ENCODE assay signal across 19 cellular contexts in genomic region chr17:74475189-74475588, GRCh38. TPM values are rescaled to one million over a fixed set of nuclear protein-coding genes. Genes with fewer than 3 reads are reported as not detected.
A peak's percentile ranks its signal among the peaks of the same experiment; 100 is the strongest.
DNase-seq lines count a peak whose midpoint lies in the region; ATAC-seq, FAIRE-seq and TF ChIP-seq lines count a peak whose summit lies in the region.
"Had no signal": no experiment of that assay in that cellular context is flagged by ENCODE, and none has a peak within 500 bp of the region (broad histone marks: within the 10 kb centered on the region; RNA-seq: fewer than 3 reads in every experiment).

No MANE protein-coding gene starts in this region.

- TF ChIP-seq POLR2A in HepG2 (IDR thresholded peaks at IDR 0.05; ENCODE audit: insufficient read depth in 1 of 2, low read depth in 2 of 2, low read length in 2 of 2) (no peak), right lobe of liver (IDR thresholded peaks at IDR 0.05) (no peak), erythroblast (IDR thresholded peaks at IDR 0.05; ENCODE audit: low read length) (no peak)

- no peak for TF ChIP-seq RAD21 in HepG2 (CRISPR knock-in tag; IDR thresholded peaks at IDR 0.05)

- H3K27me3 ChIP-seq in HepG2 (ENCODE audit: control insufficient read depth in 1 of 2, insufficient read depth in 2 of 2, low read length in 2 of 2) (peaks cover 0 to 34% of the 10 kb centered on the region in 2 experiments; a peak in 3 of 5 replicates), right lobe of liver (no peaks in the 10 kb centered on the region)
- H3K27me3 ChIP-seq: BLaER1 treated with 17β-estradiol and CSF1 and Interleukin-3, amounts not matched to agents 10 nM and 100 nM had no signal

- peak overlapping the region; percentile 22 to 43 for H3K27ac Mint-ChIP-seq in T-cell
- H3K27ac Mint-ChIP-seq in effector memory CD8-positive, alpha-beta T cell = peak overlapping the region in 1 of 2 donors; percentile 93
- peak overlapping the region; percentile 37 for H3K27ac Mint-ChIP-seq in stimulated activated effector memory CD8-positive, alpha-beta T cell treated with anti-CD3 and anti-CD28 coated beads, Interleukin-12 subunit alpha, Interleukin-12 subunit beta, amount 100 ng/mL, for 72 hours
- H3K27ac Mint-ChIP-seq: B cell had no signal

- H3K9me3 ChIP-seq in HepG2 (ENCODE audit: low read length) = peaks cover 8% of the 10 kb centered on the region
- H3K9me3 ChIP-seq in right lobe of liver = no peaks in the 10 kb centered on the region

- POLR2A ChIA-PET in HepG2 (lab: Yijun Ruan, JAX) (no interaction called here), T-cell (lab: Charles Lee) (interaction anchor here in 1 of 2 donors (0.8 kb wide), 1 partner anchor 66 kb away, joined by 5 read pairs; no protein-coding TSS in a partner anchor)

- H3K9ac ChIP-seq in HepG2 (ENCODE audit: insufficient read depth, low read depth, low read length) = no peak overlapping the region

- H3K4me1 Mint-ChIP-seq in T-cell = peaks cover 65 to 82% (median 70%) of the 10 kb centered on the region in 3 donors
- H3K4me1 Mint-ChIP-seq in effector memory CD8-positive, alpha-beta T cell (ENCODE audit: low read depth in 2 of 2) = peaks cover 77 to 84% of the 10 kb centered on the region in 2 donors
- peaks cover 91% of the 10 kb centered on the region for H3K4me1 Mint-ChIP-seq in stimulated activated effector memory CD8-positive, alpha-beta T cell treated with anti-CD3 and anti-CD28 coated beads, Interleukin-12 subunit alpha, Interleukin-12 subunit beta, amount 100 ng/mL, for 72 hours

- H3K9me3 Mint-ChIP-seq in T-cell = peaks cover 0 to 8% (median 5%) of the 10 kb centered on the region in 3 donors
- H3K9me3 Mint-ChIP-seq in effector memory CD8-positive, alpha-beta T cell = no peaks in the 10 kb centered on the region
- peaks cover 4% of the 10 kb centered on the region for H3K9me3 Mint-ChIP-seq in stimulated activated effector memory CD8-positive, alpha-beta T cell treated with anti-CD3 and anti-CD28 coated beads, Interleukin-12 subunit alpha, Interleukin-12 subunit beta, amount 100 ng/mL, for 72 hours

- H3K27ac ChIP-seq in HepG2 (ENCODE audit: extremely low read length, insufficient read depth, low read length) = no peak overlapping the region
- H3K27ac ChIP-seq in right lobe of liver = no peak overlapping the region
- H3K27ac ChIP-seq: BLaER1 treated with 17β-estradiol and CSF1 and Interleukin-3, amounts not matched to agents 10 nM and 100 nM had no signal

- no peak for FAIRE-seq in HepG2 (lab: Jason Lieb, UNC)
- FAIRE-seq: GM12892, H1 had no signal

- peaks cover 54% of the 10 kb centered on the region for H3K36me3 Mint-ChIP-seq in T-cell
- peaks cover 75% of the 10 kb centered on the region for H3K36me3 Mint-ChIP-seq in effector memory CD8-positive, alpha-beta T cell (ENCODE audit: insufficient read depth)
- H3K36me3 Mint-ChIP-seq in stimulated activated effector memory CD8-positive, alpha-beta T cell treated with anti-CD3 and anti-CD28 coated beads, Interleukin-12 subunit alpha, Interleukin-12 subunit beta, amount 100 ng/mL, for 72 hours = peaks cover 64% of the 10 kb centered on the region

- TF ChIP-seq EP300 in HepG2 (IDR thresholded peaks at IDR 0.05; ENCODE audit: low read depth in 2 of 2, low read length in 2 of 2) = no peak
- no peak for TF ChIP-seq EP300 in HepG2 (CRISPR knock-in tag; IDR thresholded peaks at IDR 0.05; ENCODE audit: borderline replicate concordance)

- H2AFZ ChIP-seq in HepG2 (ENCODE audit: low read length) = no peak overlapping the region

- H3K79me2 ChIP-seq in HepG2 (ENCODE audit: insufficient read depth, low read length) = no peaks in the 10 kb centered on the region

- peak overlapping the region in 1 of 3 donors; percentile 72 for H3K4me3 Mint-ChIP-seq in T-cell
- H3K4me3 Mint-ChIP-seq in effector memory CD8-positive, alpha-beta T cell = peak overlapping the region; percentile 78 to 79
- no peak overlapping the region for H3K4me3 Mint-ChIP-seq in stimulated activated effector memory CD8-positive, alpha-beta T cell treated with anti-CD3 and anti-CD28 coated beads, Interleukin-12 subunit alpha, Interleukin-12 subunit beta, amount 100 ng/mL, for 72 hours
- H3K4me3 Mint-ChIP-seq: B cell, H9 had no signal

- intact Hi-C loops in HepG2 (cut with micrococcal nuclease; ENCODE audit: unreplicated experiment) = no loop called here
- intact Hi-C loops in right lobe of liver (cut with DNase I) = no loop called here

- TF ChIP-seq CTCF in HepG2 (CRISPR knock-in tag; IDR thresholded peaks at IDR 0.05) = no peak
- no peak for TF ChIP-seq CTCF in right lobe of liver (IDR thresholded peaks at IDR 0.05)

- no peaks in the 10 kb centered on the region for H3K4me1 ChIP-seq in HepG2 (ENCODE audit: insufficient read depth, low read length)
- H3K4me1 ChIP-seq in right lobe of liver = peaks cover 0 to 3% (median 0%) of the 10 kb centered on the region in 4 donors

- no peak overlapping the region for H3K4me2 ChIP-seq in HepG2 (ENCODE audit: low read depth, low read length)

- CTCF ChIA-PET in HepG2 (lab: Yijun Ruan, JAX; ENCODE audit: low intra/inter-chr PET ratio, low total read pairs) = no interaction called here
- CTCF ChIA-PET in T-cell (lab: Charles Lee) = no interaction called here

- ATAC-seq in HepG2 (no peak), right lobe of liver (no peak), T-cell (replicated peaks in 1 of 4) (no peak)
- no peak for ATAC-seq in effector memory CD8-positive, alpha-beta T cell (replicated peaks)
- no peak for ATAC-seq in stimulated activated effector memory CD8-positive, alpha-beta T cell treated with anti-CD3 and anti-CD28 coated beads, Interleukin-12 subunit alpha, Interleukin-12 subunit beta, amount 100 ng/mL, for 72 hours

- no TSS peak for BruUV-seq in HepG2 (replicated peaks; lab: Mats Ljungman, UMichigan)

- no peaks in the 10 kb centered on the region for H3K27me3 Mint-ChIP-seq in T-cell
- no peaks in the 10 kb centered on the region for H3K27me3 Mint-ChIP-seq in effector memory CD8-positive, alpha-beta T cell

- DNase-seq in HepG2 (ENCODE audit: low spot score) (no peak), right lobe of liver (no peak), T-cell (no peak), erythroblast (lab: John Stamatoyannopoulos, UW) (no peak), NCI-H2196 (lab: John Stamatoyannopoulos, UW; ENCODE audit: unreplicated experiment) (no peak)
- no peak for DNase-seq in effector memory CD8-positive, alpha-beta T cell
- DNase-seq in stimulated activated effector memory CD8-positive, alpha-beta T cell treated with anti-CD3 and anti-CD28 coated beads, Interleukin-12 subunit alpha, Interleukin-12 subunit beta, amount 100 ng/mL, for 72 hours (ENCODE audit: low spot score in 2 of 2) = no peak
- DNase-seq in activated CD4-positive, alpha-beta T cell treated with anti-CD3 and anti-CD28 coated beads for 48 hours = no peak
- DNase-seq: 8988T, DMS153, DMS79, GDM1, H9 had no signal

- in situ Hi-C loops in HepG2 (cut with HindIII; ENCODE audit: extremely low pct_ligation_motif_present, low pct_unique_long_range_greater_than_20kb) = no loop called here

- no peaks in the 10 kb centered on the region for H3K36me3 ChIP-seq in HepG2 (replicated peaks in 1 of 2; ENCODE audit: control insufficient read depth in 1 of 2, insufficient read depth in 2 of 2, low read length in 2 of 2)
- no peaks in the 10 kb centered on the region for H3K36me3 ChIP-seq in right lobe of liver

- whole genome bisulfite sequencing in HepG2 (ENCODE audit: low lambda C conversion rate) = 15% methylated on average over 4 of the region's 4 CpGs
- WGBS in right lobe of liver (ENCODE audit: insufficient coverage, low coverage, low lambda C conversion rate, missing lambda C conversion rate) = 93% methylated on average over 3 of the region's 4 CpGs

- no peaks in the 10 kb centered on the region for H4K20me1 ChIP-seq in HepG2 (ENCODE audit: insufficient read depth, low read length)

- H3K4me3 ChIP-seq in HepG2 (replicated peaks in 1 of 3; ENCODE audit: insufficient read depth in 1 of 3, low read depth in 2 of 3, low read length in 3 of 3) (no peak overlapping the region), right lobe of liver (no peak overlapping the region)

RNA-seq across cellular contexts. Expression of gene CD300A, which starts 8.8 kb away (rescaled TPM):
- total RNA-seq in HepG2 (2016; rRNA removed; fragmentation: Illumina TruSeq; extraction: Trizol) (not detected in 2 replicates), right lobe of liver (10 to 100 TPM in 1 of 6 experiments, 1 to 10 TPM in 5; 4.8 to 16.6 (median 6.6) TPM), T-cell (10 to 100 TPM in 4 of 5 donors, 1 to 10 TPM in 1; 9.2 to 18.8 (median 12.5) TPM)
- total RNA-seq in HepG2 (2016; cell fraction: cytosol; rRNA removed; fragmentation: Illumina TruSeq; extraction: Trizol; ENCODE audit: low read depth) = not detected in 2 replicates
- not detected in 2 replicates for total RNA-seq in HepG2 (2016; cell fraction: insoluble cytoplasmic fraction; rRNA removed; fragmentation: Illumina TruSeq; extraction: Trizol)
- total RNA-seq in HepG2 (2016; cell fraction: membrane; rRNA removed; fragmentation: Illumina TruSeq; extraction: Trizol) = not detected in 2 replicates
- not detected in 2 replicates for total RNA-seq in HepG2 (2016; cell fraction: nucleus; rRNA removed; fragmentation: Illumina TruSeq; extraction: Trizol)
- polyA plus RNA-seq in HepG2 (2011; rRNA removed) = 0.39 TPM in 1 of 2 replicates, not detected in the other
- polyA plus RNA-seq in HepG2 (2011; cell fraction: cytosol; rRNA removed) = 0.09 and 0.14 TPM in 2 replicates
- polyA plus RNA-seq in HepG2 (2011; cell fraction: nucleus; rRNA removed) = 0.14 and 0.23 TPM in 2 replicates
- polyA plus RNA-seq in HepG2 (2012) = 0.11 and 0.19 TPM in 2 replicates
- polyA plus RNA-seq in HepG2 (2016; cell fraction: cytosol; fragmentation: Illumina TruSeq; extraction: Trizol; ENCODE audit: low read depth) = not detected in 2 replicates
- polyA plus RNA-seq in HepG2 (2016; cell fraction: insoluble cytoplasmic fraction; fragmentation: Illumina TruSeq; extraction: Trizol; ENCODE audit: low read depth) = not detected in 2 replicates
- polyA plus RNA-seq in HepG2 (2016; cell fraction: membrane; fragmentation: Illumina TruSeq; extraction: Trizol; ENCODE audit: low read depth) = not detected in 2 replicates
- not detected in 2 replicates for polyA plus RNA-seq in HepG2 (2016; cell fraction: nucleus; fragmentation: Illumina TruSeq; extraction: Trizol; ENCODE audit: insufficient read depth, low read depth)
- polyA minus RNA-seq in HepG2 (2011; rRNA and poly(A)+ RNA removed; ENCODE audit: low replicate concordance) = not detected in 2 replicates
- not detected in 2 replicates for polyA minus RNA-seq in HepG2 (2011; cell fraction: cytosol; rRNA and poly(A)+ RNA removed)
- not detected in 2 replicates for polyA minus RNA-seq in HepG2 (2011; cell fraction: nucleus; rRNA and poly(A)+ RNA removed)
- total RNA-seq: Daoy, H9, HT-29 had no signal

RNA-seq across cellular contexts. Expression of gene GPRC5C, which starts 43.3 kb away (rescaled TPM):
- total RNA-seq in HepG2 (2016; rRNA removed; fragmentation: Illumina TruSeq; extraction: Trizol) = 44.8 and 85.6 TPM in 2 replicates
- 30.8 and 32.3 TPM in 2 replicates for total RNA-seq in HepG2 (2016; cell fraction: cytosol; rRNA removed; fragmentation: Illumina TruSeq; extraction: Trizol; ENCODE audit: low read depth)
- 41.2 and 86.3 TPM in 2 replicates for total RNA-seq in HepG2 (2016; cell fraction: insoluble cytoplasmic fraction; rRNA removed; fragmentation: Illumina TruSeq; extraction: Trizol)
- total RNA-seq in HepG2 (2016; cell fraction: membrane; rRNA removed; fragmentation: Illumina TruSeq; extraction: Trizol) = 50.5 and 55.5 TPM in 2 replicates
- 73.7 and 80.6 TPM in 2 replicates for total RNA-seq in HepG2 (2016; cell fraction: nucleus; rRNA removed; fragmentation: Illumina TruSeq; extraction: Trizol)
- 300 and 407 TPM in 2 replicates for polyA plus RNA-seq in HepG2 (2011; rRNA removed)
- 276 and 424 TPM in 2 replicates for polyA plus RNA-seq in HepG2 (2011; cell fraction: cytosol; rRNA removed)
- polyA plus RNA-seq in HepG2 (2011; cell fraction: nucleus; rRNA removed) = 354 and 357 TPM in 2 replicates
- 111 and 131 TPM in 2 replicates for polyA plus RNA-seq in HepG2 (2012)
- 29.5 and 34.4 TPM in 2 replicates for polyA plus RNA-seq in HepG2 (2016; cell fraction: cytosol; fragmentation: Illumina TruSeq; extraction: Trizol; ENCODE audit: low read depth)
- 42.9 and 43.8 TPM in 2 replicates for polyA plus RNA-seq in HepG2 (2016; cell fraction: insoluble cytoplasmic fraction; fragmentation: Illumina TruSeq; extraction: Trizol; ENCODE audit: low read depth)
- polyA plus RNA-seq in HepG2 (2016; cell fraction: membrane; fragmentation: Illumina TruSeq; extraction: Trizol; ENCODE audit: low read depth) = 36.0 and 48.1 TPM in 2 replicates
- 131 and 142 TPM in 2 replicates for polyA plus RNA-seq in HepG2 (2016; cell fraction: nucleus; fragmentation: Illumina TruSeq; extraction: Trizol; ENCODE audit: insufficient read depth, low read depth)
- 39.8 and 712 TPM in 2 replicates for polyA minus RNA-seq in HepG2 (2011; rRNA and poly(A)+ RNA removed; ENCODE audit: low replicate concordance)
- polyA minus RNA-seq in HepG2 (2011; cell fraction: cytosol; rRNA and poly(A)+ RNA removed) = 209 and 211 TPM in 2 replicates
- 108 and 116 TPM in 2 replicates for polyA minus RNA-seq in HepG2 (2011; cell fraction: nucleus; rRNA and poly(A)+ RNA removed)
- total RNA-seq in right lobe of liver = 100 to 1,000 TPM; 120 to 215 (median 131) TPM
- 1 to 10 TPM in 1 of 5 donors, under 1 TPM in 2, not detected in 2; 0.46 to 1.5 (median 0.55) TPM for total RNA-seq in T-cell

RNA-seq across cellular contexts. Expression of gene CD300LB, which starts 56.1 kb away (rescaled TPM):
- not detected in 2 replicates for total RNA-seq in HepG2 (2016; rRNA removed; fragmentation: Illumina TruSeq; extraction: Trizol)
- not detected in 2 replicates for total RNA-seq in HepG2 (2016; cell fraction: cytosol; rRNA removed; fragmentation: Illumina TruSeq; extraction: Trizol; ENCODE audit: low read depth)
- total RNA-seq in HepG2 (2016; cell fraction: insoluble cytoplasmic fraction; rRNA removed; fragmentation: Illumina TruSeq; extraction: Trizol) = not detected in 2 replicates
- total RNA-seq in HepG2 (2016; cell fraction: membrane; rRNA removed; fragmentation: Illumina TruSeq; extraction: Trizol) = not detected in 2 replicates
- total RNA-seq in HepG2 (2016; cell fraction: nucleus; rRNA removed; fragmentation: Illumina TruSeq; extraction: Trizol) = not detected in 2 replicates
- not detected in 2 replicates for polyA plus RNA-seq in HepG2 (2011; rRNA removed)
- not detected in 2 replicates for polyA plus RNA-seq in HepG2 (2011; cell fraction: cytosol; rRNA removed)
- not detected in 2 replicates for polyA plus RNA-seq in HepG2 (2011; cell fraction: nucleus; rRNA removed)
- polyA plus RNA-seq in HepG2 (2012) = not detected in 2 replicates
- polyA plus RNA-seq in HepG2 (2016; cell fraction: cytosol; fragmentation: Illumina TruSeq; extraction: Trizol; ENCODE audit: low read depth) = not detected in 2 replicates
- not detected in 2 replicates for polyA plus RNA-seq in HepG2 (2016; cell fraction: insoluble cytoplasmic fraction; fragmentation: Illumina TruSeq; extraction: Trizol; ENCODE audit: low read depth)
- polyA plus RNA-seq in HepG2 (2016; cell fraction: membrane; fragmentation: Illumina TruSeq; extraction: Trizol; ENCODE audit: low read depth) = not detected in 2 replicates
- not detected in 2 replicates for polyA plus RNA-seq in HepG2 (2016; cell fraction: nucleus; fragmentation: Illumina TruSeq; extraction: Trizol; ENCODE audit: insufficient read depth, low read depth)
- polyA minus RNA-seq in HepG2 (2011; rRNA and poly(A)+ RNA removed; ENCODE audit: low replicate concordance) = not detected in 2 replicates
- not detected in 2 replicates for polyA minus RNA-seq in HepG2 (2011; cell fraction: cytosol; rRNA and poly(A)+ RNA removed)
- polyA minus RNA-seq in HepG2 (2011; cell fraction: nucleus; rRNA and poly(A)+ RNA removed) = not detected in 2 replicates
- total RNA-seq in right lobe of liver = under 1 TPM; 0.07 to 0.33 (median 0.21) TPM
- not detected for total RNA-seq in T-cell
- total RNA-seq: Daoy, H1, H9, HT-29 had no signal
- polyA plus RNA-seq: H1 had no signal

Comparison
In these comparisons a context has a peak if more than half of its experiments do, and no peak if none do; other contexts are left out.
1. RNA of gene GPRC5C, which starts 43.3 kb away (total RNA-seq): 120 to 215 TPM in right lobe of liver and 30.8 to 86.3 TPM in HepG2; 0.46 to 1.5 TPM in T-cell; every median in the first group is over 10 times any median in the second.